15 cellular contexts compared by ENCODE assay signal in genomic region chr5:142290574-142291299, GRCh38. TPM values are rescaled to one million over a fixed set of nuclear protein-coding genes. Genes with fewer than 3 reads are reported as not detected.
A peak's percentile ranks its signal among the peaks of the same experiment; 100 is the strongest.
DNase-seq lines count a peak whose midpoint lies in the region; ATAC-seq, FAIRE-seq and TF ChIP-seq lines count a peak whose summit lies in the region.
"Had no signal": no experiment of that assay in that cellular context is flagged by ENCODE, and none has a peak within 500 bp of the region (broad histone marks: within the 10 kb centered on the region; RNA-seq: fewer than 3 reads in every experiment).

No MANE protein-coding gene starts in this region.

- H3K4me2 ChIP-seq in HepG2 (ENCODE audit: low read depth, low read length): no peak overlapping the region
- H3K4me2 ChIP-seq in fibroblast of lung (ENCODE audit: extremely low read depth, insufficient read depth, low read length): no peak overlapping the region

- POLR2A ChIA-PET in HepG2 (lab: Yijun Ruan, JAX): interaction anchor here (1.0 kb wide), 1 partner anchor 10 kb away, joined by 3 read pairs; no protein-coding TSS in a partner anchor

- intact Hi-C loops in HepG2 (cut with micrococcal nuclease; ENCODE audit: unreplicated experiment) (no loop called here), right lobe of liver (cut with DNase I) (no loop called here)

- in situ Hi-C loops in HepG2 (cut with HindIII; ENCODE audit: extremely low pct_ligation_motif_present, low pct_unique_long_range_greater_than_20kb): no loop called here

- no TSS peak for BruUV-seq in HepG2 (replicated peaks; lab: Mats Ljungman, UMichigan)

- H3K9ac ChIP-seq in HepG2 (ENCODE audit: insufficient read depth, low read depth, low read length): no peak overlapping the region
- H3K9ac ChIP-seq in fibroblast of lung (ENCODE audit: insufficient read depth, low read length): no peak overlapping the region

- H3K27ac ChIP-seq in HepG2 (ENCODE audit: extremely low read length, insufficient read depth, low read length): no peak overlapping the region
- no peak overlapping the region for H3K27ac ChIP-seq in right lobe of liver
- no peak overlapping the region for H3K27ac ChIP-seq in fibroblast of lung (ENCODE audit: insufficient read depth, low read length)
- H3K27ac ChIP-seq: thyroid gland had no signal

- H3K27me3 ChIP-seq in HepG2 (ENCODE audit: control insufficient read depth in 1 of 2, insufficient read depth in 2 of 2, low read length in 2 of 2) (no peaks in the 10 kb centered on the region), right lobe of liver (no peaks in the 10 kb centered on the region), fibroblast of lung (ENCODE audit: control insufficient read depth, insufficient read depth, low read length) (no peaks in the 10 kb centered on the region)
- H3K27me3 ChIP-seq: adrenal gland, thyroid gland had no signal

- WGBS in HepG2 (ENCODE audit: low lambda C conversion rate): 68% methylated on average over 6 of the region's 6 CpGs
- WGBS in right lobe of liver (ENCODE audit: insufficient coverage, low coverage, low lambda C conversion rate, missing lambda C conversion rate): 75% methylated on average over 2 of the region's 6 CpGs

- TF ChIP-seq RAD21 in HepG2 (CRISPR knock-in tag; IDR thresholded peaks at IDR 0.05): no peak

- H3K4me1 ChIP-seq in HepG2 (ENCODE audit: insufficient read depth, low read length) (peaks cover 41% of the 10 kb centered on the region), right lobe of liver (no peaks in the 10 kb centered on the region), fibroblast of lung (ENCODE audit: control insufficient read depth, extremely low read depth, insufficient read depth, low read length) (peaks cover 6% of the 10 kb centered on the region)

- TF ChIP-seq CTCF in HepG2 (CRISPR knock-in tag; IDR thresholded peaks at IDR 0.05) (no peak), right lobe of liver (IDR thresholded peaks at IDR 0.05) (no peak), fibroblast of lung (conservative IDR thresholded peaks at IDR 0.05 in 1 of 2, IDR thresholded peaks at IDR 0.05 in 1 of 2; ENCODE audit: low read depth in 1 of 2, low read length in 2 of 2) (no peak)

- no peak overlapping the region for H2AFZ ChIP-seq in HepG2 (ENCODE audit: low read length)
- H2AFZ ChIP-seq in fibroblast of lung (ENCODE audit: low read length): no peak overlapping the region

- TF ChIP-seq POLR2A in HepG2 (IDR thresholded peaks at IDR 0.05; ENCODE audit: insufficient read depth in 1 of 2, low read depth in 2 of 2, low read length in 2 of 2) (no peak), right lobe of liver (IDR thresholded peaks at IDR 0.05) (no peak)

- DNase-seq in HepG2 (ENCODE audit: low spot score) (no peak), right lobe of liver (no peak), NCI-H82 (lab: John Stamatoyannopoulos, UW) (peak; percentile 93), fibroblast of lung (ENCODE audit: low read depth in 2 of 2) (peak; percentile 14 to 70), urothelium cell line (ENCODE audit: low spot score) (peak; percentile 48), AML-193 (lab: John Stamatoyannopoulos, UW) (no peak), mesenteric fat pad (ENCODE audit: low spot score) (no peak)
- DNase-seq in stimulated activated naive CD4-positive, alpha-beta T cell (lab: John Stamatoyannopoulos, UW): no peak
- DNase-seq: activated CD8-positive, alpha-beta memory T cell treated with anti-CD3 and anti-CD28 coated beads, Interleukin-2, amount 10 ng/mL, durations not matched to agents 7 days and 5 days; adrenal gland; NCI-H2171; nucleus accumbens; SW 1271; thyroid gland had no signal

- no peaks in the 10 kb centered on the region for H3K79me2 ChIP-seq in HepG2 (ENCODE audit: insufficient read depth, low read length)
- H3K79me2 ChIP-seq in fibroblast of lung (ENCODE audit: control insufficient read depth, insufficient read depth, low read length): peaks cover 1% of the 10 kb centered on the region

- H3K9me3 ChIP-seq in HepG2 (ENCODE audit: low read length) (no peaks in the 10 kb centered on the region), right lobe of liver (no peaks in the 10 kb centered on the region), fibroblast of lung (ENCODE audit: control insufficient read depth, insufficient read depth, low read depth, low read length) (no peaks in the 10 kb centered on the region)
- H3K9me3 ChIP-seq: adrenal gland, thyroid gland had no signal

- FAIRE-seq in HepG2 (lab: Jason Lieb, UNC): no peak
- FAIRE-seq in urothelium cell line (lab: Jason Lieb, UNC): no peak

- TF ChIP-seq EP300 in HepG2 (IDR thresholded peaks at IDR 0.05; ENCODE audit: low read depth in 2 of 2, low read length in 2 of 2): no peak
- no peak for TF ChIP-seq EP300 in HepG2 (CRISPR knock-in tag; IDR thresholded peaks at IDR 0.05; ENCODE audit: borderline replicate concordance)

- H3K4me3 ChIP-seq in HepG2 (replicated peaks in 1 of 3; ENCODE audit: insufficient read depth in 1 of 3, low read depth in 2 of 3, low read length in 3 of 3): no peak overlapping the region
- H3K4me3 ChIP-seq in right lobe of liver: no peak overlapping the region
- no peak overlapping the region for H3K4me3 ChIP-seq in fibroblast of lung (replicated peaks in 1 of 4; ENCODE audit: control extremely low read depth in 1 of 4, insufficient read depth in 1 of 4, low read depth in 3 of 4, low read length in 4 of 4)
- H3K4me3 ChIP-seq: adrenal gland, thyroid gland had no signal

- CTCF ChIA-PET in HepG2 (lab: Yijun Ruan, JAX; ENCODE audit: low intra/inter-chr PET ratio, low total read pairs): no interaction called here

- H3K36me3 ChIP-seq in HepG2 (replicated peaks in 1 of 2; ENCODE audit: control insufficient read depth in 1 of 2, insufficient read depth in 2 of 2, low read length in 2 of 2) (no peaks in the 10 kb centered on the region), right lobe of liver (no peaks in the 10 kb centered on the region), fibroblast of lung (ENCODE audit: control insufficient read depth, insufficient read depth, low read length) (no peaks in the 10 kb centered on the region)
- H3K36me3 ChIP-seq: adrenal gland, thyroid gland had no signal

- ATAC-seq in HepG2 (no peak), right lobe of liver (no peak)
- ATAC-seq: activated CD8-positive, alpha-beta memory T cell treated with anti-CD3 and anti-CD28 coated beads, Interleukin-2, amount 10 ng/mL, durations not matched to agents 7 days and 5 days had no signal

- H4K20me1 ChIP-seq in HepG2 (ENCODE audit: insufficient read depth, low read length): no peaks in the 10 kb centered on the region
- no peaks in the 10 kb centered on the region for H4K20me1 ChIP-seq in fibroblast of lung (ENCODE audit: control insufficient read depth, extremely low read depth, insufficient read depth, low read length)

TF ChIP-seq in HepG2, 621 proteins besides CTCF, POLR2A, EP300 and RAD21:
- no peak for TF ChIP-seq ZFP90 (CRISPR knock-in tag; IDR thresholded peaks at IDR 0.05; ENCODE audit: borderline replicate concordance)
- peak; percentile 87 for TF ChIP-seq ZNF652 (CRISPR knock-in tag; IDR thresholded peaks at IDR 0.05; ENCODE audit: borderline replicate concordance, low read depth)
- TF ChIP-seq ZNF737 (CRISPR knock-in tag; IDR thresholded peaks at IDR 0.05; ENCODE audit: borderline replicate concordance): no peak
- no peak for TF ChIP-seq SOX13 (IDR thresholded peaks at IDR 0.05)
- 0 out of 4 replicates have a peak, but pooled peaks of 1 of the 2 experiments have one; percentile 13 for TF ChIP-seq SOX13 (CRISPR knock-in tag; conservative IDR thresholded peaks at IDR 0.05 in 1 of 2, IDR thresholded peaks at IDR 0.05 in 1 of 2)
- no peak for TF ChIP-seq FOXA1 (IDR thresholded peaks at IDR 0.05)
- TF ChIP-seq FOXA1 (CRISPR knock-in tag; IDR thresholded peaks at IDR 0.05): 0 out of 2 replicates have a peak, but pooled peaks have one; percentile 13
- no peak for TF ChIP-seq THAP7 (CRISPR knock-in tag; IDR thresholded peaks at IDR 0.05)

RNA-seq across cellular contexts. Expression of gene SPRY4, which starts 34.1 kb away (rescaled TPM):
- total RNA-seq in HepG2 (2016; rRNA removed; fragmentation: Illumina TruSeq; extraction: Trizol) (8.9 and 9.0 TPM in 2 replicates), right lobe of liver (10 to 100 TPM in 2 of 6 experiments, 1 to 10 TPM in 4; 3.9 to 11.6 (median 7.3) TPM), fibroblast of lung (4.5 and 4.9 TPM in 2 replicates), mesenteric fat pad (79.7 TPM)
- total RNA-seq in HepG2 (2016; cell fraction: cytosol; rRNA removed; fragmentation: Illumina TruSeq; extraction: Trizol; ENCODE audit: low read depth): 1.6 and 1.8 TPM in 2 replicates
- total RNA-seq in HepG2 (2016; cell fraction: insoluble cytoplasmic fraction; rRNA removed; fragmentation: Illumina TruSeq; extraction: Trizol): 8.3 and 8.7 TPM in 2 replicates
- total RNA-seq in HepG2 (2016; cell fraction: membrane; rRNA removed; fragmentation: Illumina TruSeq; extraction: Trizol): 5.8 and 6.0 TPM in 2 replicates
- total RNA-seq in HepG2 (2016; cell fraction: nucleus; rRNA removed; fragmentation: Illumina TruSeq; extraction: Trizol): 12.5 and 16.8 TPM in 2 replicates
- polyA plus RNA-seq in HepG2 (2011; rRNA removed) (17.8 and 19.2 TPM in 2 replicates), fibroblast of lung (6.0 and 13.0 TPM in 2 replicates)
- 10.9 and 12.6 TPM in 2 replicates for polyA plus RNA-seq in HepG2 (2011; cell fraction: cytosol; rRNA removed)
- 61.0 and 63.7 TPM in 2 replicates for polyA plus RNA-seq in HepG2 (2011; cell fraction: nucleus; rRNA removed)
- 10.0 and 17.2 TPM in 2 replicates for polyA plus RNA-seq in HepG2 (2012)
- 0.37 and 0.40 TPM in 2 replicates for polyA plus RNA-seq in HepG2 (2016; cell fraction: cytosol; fragmentation: Illumina TruSeq; extraction: Trizol; ENCODE audit: low read depth)
- 6.9 and 9.0 TPM in 2 replicates for polyA plus RNA-seq in HepG2 (2016; cell fraction: insoluble cytoplasmic fraction; fragmentation: Illumina TruSeq; extraction: Trizol; ENCODE audit: low read depth)
- polyA plus RNA-seq in HepG2 (2016; cell fraction: membrane; fragmentation: Illumina TruSeq; extraction: Trizol; ENCODE audit: low read depth): 2.0 and 2.1 TPM in 2 replicates
- 21.3 and 22.7 TPM in 2 replicates for polyA plus RNA-seq in HepG2 (2016; cell fraction: nucleus; fragmentation: Illumina TruSeq; extraction: Trizol; ENCODE audit: insufficient read depth, low read depth)
- polyA minus RNA-seq in HepG2 (2011; rRNA and poly(A)+ RNA removed; ENCODE audit: low replicate concordance): 0.09 and 81.1 TPM in 2 replicates
- polyA minus RNA-seq in HepG2 (2011; cell fraction: cytosol; rRNA and poly(A)+ RNA removed): 21.7 and 22.2 TPM in 2 replicates
- 40.0 and 40.4 TPM in 2 replicates for polyA minus RNA-seq in HepG2 (2011; cell fraction: nucleus; rRNA and poly(A)+ RNA removed)
- polyA plus RNA-seq in fibroblast of lung (2012): 8.7 and 16.5 TPM in 2 replicates
- 33.3 and 95.6 TPM in 2 replicates for polyA minus RNA-seq in fibroblast of lung (ENCODE audit: low replicate concordance)
- total RNA-seq: B cell had no signal

Comparison
In these comparisons a context has a peak if more than half of its experiments do, and no peak if none do; other contexts are left out.
1. DNase-seq: peak in NCI-H82 (single experiment), fibroblast of lung (2 of 2) and urothelium cell line (single experiment); none in HepG2 (single experiment), right lobe of liver (0 of 3), stimulated activated naive CD4-positive, alpha-beta T cell (0 of 6), AML-193 (0 of 2) and mesenteric fat pad (single experiment).